Comparison of ENCODE assay signal across 1 cellular context in the genomic region with DNA sequence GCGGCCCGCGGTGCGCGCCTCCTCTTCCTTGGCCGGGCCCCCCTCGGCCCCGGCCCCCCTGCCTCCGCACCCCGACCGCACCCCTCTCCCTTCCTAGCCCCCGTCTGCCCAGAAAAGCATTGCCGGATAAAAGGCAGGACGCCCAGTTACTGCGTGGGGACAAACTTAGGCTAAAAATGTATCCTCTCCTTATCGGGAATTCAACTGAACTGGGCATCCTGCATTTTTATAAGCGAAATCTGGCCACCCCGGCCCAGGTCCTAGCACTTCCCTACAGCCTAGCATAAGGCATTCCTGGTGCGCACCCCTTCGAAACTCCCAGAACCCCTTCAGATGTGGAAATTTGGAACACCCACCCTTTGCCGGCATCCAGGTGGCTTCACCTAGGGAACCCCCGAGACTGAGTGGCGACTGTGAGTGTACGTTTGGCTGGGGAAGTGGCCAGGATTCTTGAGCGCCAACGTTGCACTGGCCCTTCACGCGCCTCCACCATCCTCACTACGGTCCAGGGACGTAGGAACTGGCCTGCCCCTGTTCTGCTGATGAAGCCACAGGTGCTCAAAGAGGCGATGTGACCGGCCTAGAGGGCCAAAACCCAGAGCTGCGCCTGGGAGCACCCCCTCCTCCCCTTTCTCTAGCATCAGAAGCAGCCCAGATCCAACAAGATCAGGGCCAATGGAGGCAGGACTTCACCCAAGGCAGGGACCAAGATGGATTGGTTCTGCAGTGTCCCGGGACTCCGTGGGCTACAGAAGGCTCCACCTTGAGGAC.
TF ChIP-seq lines count a peak whose summit lies in the region.

No MANE protein-coding gene starts in this region.

TF ChIP-seq in endothelial cell of umbilical vein, 7 proteins besides CTCF, POLR2A, EP300 and RAD21:
- TF ChIP-seq MYC (IDR thresholded peaks at IDR 0.05; ENCODE audit: low read depth, low read length), result no peak
- TF ChIP-seq JUN (IDR thresholded peaks at IDR 0.05; ENCODE audit: borderline replicate concordance, insufficient read depth, insufficient read length, low read depth), result no peak
- no peak for TF ChIP-seq POLR2AphosphoS5 (IDR thresholded peaks at IDR 0.05; ENCODE audit: insufficient read depth, low read depth, low read length)
- no peak for TF ChIP-seq EZH2 (IDR thresholded peaks at IDR 0.05; ENCODE audit: borderline replicate concordance, low read depth, low read length, severe bottlenecking)
- no peak for TF ChIP-seq GATA2 (IDR thresholded peaks at IDR 0.05; ENCODE audit: insufficient read depth, insufficient read length, low read depth, low read length)
- TF ChIP-seq FOS (IDR thresholded peaks at IDR 0.05; ENCODE audit: borderline replicate concordance, insufficient read depth, low read length), result no peak
- TF ChIP-seq, protein P1, sequence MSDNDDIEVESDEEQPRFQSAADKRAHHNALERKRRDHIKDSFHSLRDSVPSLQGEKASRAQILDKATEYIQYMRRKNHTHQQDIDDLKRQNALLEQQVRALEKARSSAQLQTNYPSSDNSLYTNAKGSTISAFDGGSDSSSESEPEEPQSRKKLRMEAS (IDR thresholded peaks at IDR 0.05; ENCODE audit: insufficient read depth, insufficient read length), result no peak
